In genomic region chr7:17623546-17624185, GRCh38 we compare ENCODE assay signal across 1 cellular context.
TF ChIP-seq lines count a peak whose summit lies in the region.

No MANE protein-coding gene starts in this region.

TF ChIP-seq in IMR-90, 13 proteins besides CTCF, POLR2A, EP300 and RAD21:
- TF ChIP-seq MAFK (IDR thresholded peaks at IDR 0.05; ENCODE audit: low read depth, low read length) (0 out of 2 replicates have a peak, but pooled peaks have one; percentile 24), MXI1 (IDR thresholded peaks at IDR 0.05; ENCODE audit: borderline replicate concordance, low read depth, low read length) (no peak)
TF ChIP-seq in IMR-90: peak in this region for 1.
